ENCODE assay signal across 11 cellular contexts in genomic region chr15:23686466-23687142, GRCh38. TPM values are rescaled to one million over a fixed set of nuclear protein-coding genes. Genes with fewer than 3 reads are reported as not detected.
DNase-seq lines count a peak whose midpoint lies in the region; ATAC-seq and TF ChIP-seq lines count a peak whose summit lies in the region.
"Had no signal": no experiment of that assay in that cellular context is flagged by ENCODE, and none has a peak within 500 bp of the region (broad histone marks: within the 10 kb centered on the region; RNA-seq: fewer than 3 reads in every experiment).

No MANE protein-coding gene starts in this region.

- H3K9me3 ChIP-seq in ectodermal cell (ENCODE audit: control insufficient read depth, low read length) (no peaks in the 10 kb centered on the region), right lobe of liver (no peaks in the 10 kb centered on the region), stomach smooth muscle (ENCODE audit: control insufficient read depth in 2 of 2, low read length in 2 of 2) (no peaks in the 10 kb centered on the region)

- H3K27ac ChIP-seq in ectodermal cell (ENCODE audit: insufficient read depth, low read depth, low read length, poor library complexity, severe bottlenecking) (no peak overlapping the region), right lobe of liver (no peak overlapping the region), stomach smooth muscle (ENCODE audit: low read length) (no peak overlapping the region)

- peak overlapping the region; percentile 61 for H3K4me3 ChIP-seq in Jurkat, Clone E6-1 (ENCODE audit: low read length)
- H3K4me3 ChIP-seq in ectodermal cell (ENCODE audit: insufficient read depth, low read depth, low read length) = peak overlapping the region; percentile 58
- peak overlapping the region; percentile 20 to 40 (median 25) for H3K4me3 ChIP-seq in right lobe of liver
- peak overlapping the region; percentile 60 to 74 for H3K4me3 ChIP-seq in stomach smooth muscle (ENCODE audit: low read length in 2 of 2)

- H3K4me1 ChIP-seq in ectodermal cell (ENCODE audit: control insufficient read depth, insufficient read depth, low read length) (peaks cover 7% of the 10 kb centered on the region), right lobe of liver (no peaks in the 10 kb centered on the region), stomach smooth muscle (ENCODE audit: control insufficient read depth, insufficient read depth, low read length) (peaks cover 9% of the 10 kb centered on the region)

- DNase-seq in Jurkat, Clone E6-1 (ENCODE audit: low read depth, low spot score) = no peak
- DNase-seq in right lobe of liver (no peak), HK-2 (ENCODE audit: unreplicated experiment) (no peak), NCI-H69 (lab: John Stamatoyannopoulos, UW) (no peak), NCI-H1105 (lab: John Stamatoyannopoulos, UW) (no peak)
- DNase-seq in stimulated activated effector memory CD8-positive, alpha-beta T cell treated with anti-CD3 and anti-CD28 coated beads, Interleukin-12 subunit alpha, Interleukin-12 subunit beta, amount 100 ng/mL, for 72 hours (ENCODE audit: low spot score in 2 of 2) = no peak
- DNase-seq: effector CD8-positive, alpha-beta T cell had no signal

- peak overlapping the region; percentile 36 to 42 for H3K9ac ChIP-seq in stomach smooth muscle (ENCODE audit: low read length in 2 of 2)

- H3K9me3 Mint-ChIP-seq in stimulated activated effector memory CD8-positive, alpha-beta T cell treated with anti-CD3 and anti-CD28 coated beads, Interleukin-12 subunit alpha, Interleukin-12 subunit beta, amount 100 ng/mL, for 72 hours = peaks cover 6% of the 10 kb centered on the region

- no peak for TF ChIP-seq POLR2A in right lobe of liver (IDR thresholded peaks at IDR 0.05)

- H3K36me3 Mint-ChIP-seq in stimulated activated effector memory CD8-positive, alpha-beta T cell treated with anti-CD3 and anti-CD28 coated beads, Interleukin-12 subunit alpha, Interleukin-12 subunit beta, amount 100 ng/mL, for 72 hours = no peaks in the 10 kb centered on the region

- H3K4me3 Mint-ChIP-seq in stimulated activated effector memory CD8-positive, alpha-beta T cell treated with anti-CD3 and anti-CD28 coated beads, Interleukin-12 subunit alpha, Interleukin-12 subunit beta, amount 100 ng/mL, for 72 hours = no peak overlapping the region
- H3K4me3 Mint-ChIP-seq: activated CD4-positive, alpha-beta T cell treated with anti-CD3 and anti-CD28 coated beads, Interleukin-2, amount 10 ng/mL, durations not matched to agents 24 days and 14 days had no signal

- intact Hi-C loops in right lobe of liver (cut with DNase I) = no loop called here

- H3K27ac Mint-ChIP-seq in stimulated activated effector memory CD8-positive, alpha-beta T cell treated with anti-CD3 and anti-CD28 coated beads, Interleukin-12 subunit alpha, Interleukin-12 subunit beta, amount 100 ng/mL, for 72 hours = no peak overlapping the region
- H3K27ac Mint-ChIP-seq: activated CD4-positive, alpha-beta T cell treated with anti-CD3 and anti-CD28 coated beads, Interleukin-2, amount 10 ng/mL, durations not matched to agents 24 days and 14 days had no signal

- no peaks in the 10 kb centered on the region for H3K36me3 ChIP-seq in ectodermal cell (ENCODE audit: control insufficient read depth, insufficient read depth, low read length)
- no peaks in the 10 kb centered on the region for H3K36me3 ChIP-seq in right lobe of liver
- H3K36me3 ChIP-seq in stomach smooth muscle (ENCODE audit: control insufficient read depth in 2 of 2, insufficient read depth in 2 of 2, low read length in 2 of 2) = no peaks in the 10 kb centered on the region

- 46 to 47% methylated on average over 57 of the region's 57 CpGs for WGBS in ectodermal cell, 2 experiments
- 31% methylated on average over 3 of the region's 57 CpGs for WGBS in right lobe of liver (ENCODE audit: insufficient coverage, low coverage, low lambda C conversion rate, missing lambda C conversion rate)

- peak in 2 of 4 donors; percentile 21 to 37 for ATAC-seq in right lobe of liver
- ATAC-seq in stimulated activated effector memory CD8-positive, alpha-beta T cell treated with anti-CD3 and anti-CD28 coated beads, Interleukin-12 subunit alpha, Interleukin-12 subunit beta, amount 100 ng/mL, for 72 hours = no peak

- no peak for TF ChIP-seq CTCF in right lobe of liver (IDR thresholded peaks at IDR 0.05)

- H3K4me1 Mint-ChIP-seq in stimulated activated effector memory CD8-positive, alpha-beta T cell treated with anti-CD3 and anti-CD28 coated beads, Interleukin-12 subunit alpha, Interleukin-12 subunit beta, amount 100 ng/mL, for 72 hours = no peaks in the 10 kb centered on the region
- H3K4me1 Mint-ChIP-seq: activated CD4-positive, alpha-beta T cell treated with anti-CD3 and anti-CD28 coated beads, Interleukin-2, amount 10 ng/mL, durations not matched to agents 24 days and 14 days had no signal

- no peaks in the 10 kb centered on the region for H3K27me3 ChIP-seq in ectodermal cell (ENCODE audit: control insufficient read depth, insufficient read depth, low read length, poor library complexity, severe bottlenecking)
- H3K27me3 ChIP-seq in right lobe of liver = no peaks in the 10 kb centered on the region
- no peaks in the 10 kb centered on the region for H3K27me3 ChIP-seq in stomach smooth muscle (ENCODE audit: control insufficient read depth in 1 of 2, insufficient read depth in 2 of 2, low read length in 2 of 2)

RNA-seq across cellular contexts. Expression of gene NDN, which starts 0.5 kb away (rescaled TPM):
- polyA plus RNA-seq in Jurkat, Clone E6-1 (2012; ENCODE audit: insufficient read depth, insufficient read length) = 30.6 TPM
- polyA plus RNA-seq in ectodermal cell (2013, experiment 1 of 4) = 66.5 TPM
- polyA plus RNA-seq in ectodermal cell (2013, experiment 2 of 4) = 63.4 TPM
- polyA plus RNA-seq in ectodermal cell (2013, experiment 3 of 4) = 58.6 TPM
- polyA plus RNA-seq in ectodermal cell (2013, experiment 4 of 4) = 65.5 TPM
- total RNA-seq in right lobe of liver = 1 to 10 TPM; 1.6 to 3.8 (median 2.9) TPM

RNA-seq across cellular contexts. Expression of gene MAGEL2, which starts 38.9 kb away (rescaled TPM):
- 1.9 TPM for polyA plus RNA-seq in Jurkat, Clone E6-1 (2012; ENCODE audit: insufficient read depth, insufficient read length)
- polyA plus RNA-seq in ectodermal cell (2013, experiment 1 of 4) = 6.3 TPM
- polyA plus RNA-seq in ectodermal cell (2013, experiment 2 of 4) = 6.9 TPM
- polyA plus RNA-seq in ectodermal cell (2013, experiment 3 of 4) = 6.4 TPM
- polyA plus RNA-seq in ectodermal cell (2013, experiment 4 of 4) = 7.5 TPM
- total RNA-seq in right lobe of liver = under 1 TPM in 2 of 6 experiments, not detected in 4; 0.04 to 0.05 TPM
- total RNA-seq: activated CD4-positive, alpha-beta T cell treated with anti-CD3 and anti-CD28 coated beads, Interleukin-2, amount 10 ng/mL, durations not matched to agents 24 days and 14 days; NCI-H460 had no signal
